10 cellular contexts compared by ENCODE assay signal in the genomic region with DNA sequence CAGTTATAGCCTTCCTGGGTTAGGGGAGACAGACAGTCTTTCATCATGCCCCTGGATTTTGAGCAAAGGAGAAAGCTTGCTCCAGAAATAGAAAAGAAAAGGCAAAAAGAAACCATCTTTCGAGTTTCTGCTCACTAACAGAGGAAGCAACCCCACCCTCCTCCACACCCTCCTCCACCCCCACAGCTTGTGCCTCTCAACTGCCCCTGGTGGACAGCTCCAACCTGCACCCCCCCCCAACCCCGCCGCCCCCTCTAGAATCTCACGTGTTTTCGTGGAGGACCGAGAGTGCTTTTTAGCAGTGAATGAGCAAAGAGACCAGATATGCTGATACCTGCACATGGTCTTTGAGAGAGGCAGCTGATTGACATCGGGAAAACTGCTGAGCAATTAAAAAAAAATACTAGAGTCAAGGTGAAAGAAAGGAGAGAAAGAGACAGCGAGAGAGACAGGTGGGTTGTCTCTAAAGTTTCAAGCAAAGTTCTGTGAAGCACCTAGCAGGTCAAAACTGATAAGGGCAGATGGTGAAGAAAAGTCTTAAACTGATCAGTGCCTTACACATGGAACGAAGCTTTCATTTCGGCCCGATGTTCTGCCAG.
DNase-seq lines count a peak whose midpoint lies in the region; ATAC-seq and TF ChIP-seq lines count a peak whose summit lies in the region.
"Had no signal": no experiment of that assay in that cellular context is flagged by ENCODE, and none has a peak within 500 bp of the region (broad histone marks: within the 10 kb centered on the region; RNA-seq: fewer than 3 reads in every experiment).

No MANE protein-coding gene starts in this region.

- intact Hi-C loops in HCT116 (cut with micrococcal nuclease), result no loop called here
- intact Hi-C loops in CD4-positive, alpha-beta T cell (cut with DNase I, micrococcal nuclease), result no loop called here

- no peak overlapping the region for H2AFZ ChIP-seq in HCT116 (ENCODE audit: low read depth, low read length, poor library complexity, severe bottlenecking)

- no peaks in the 10 kb centered on the region for H3K36me3 Mint-ChIP-seq in immature natural killer cell
- no peaks in the 10 kb centered on the region for H3K36me3 Mint-ChIP-seq in CD4-positive, alpha-beta T cell (ENCODE audit: low read depth)
- H3K36me3 Mint-ChIP-seq: T-cell had no signal

- DNase-seq in AML-193 (lab: John Stamatoyannopoulos, UW) (peak; percentile 27 to 45), HCT116 (ENCODE audit: low read depth, low spot score) (no peak), SJCRH30 (peak; percentile 33 to 46), immature natural killer cell (peak in 2 of 3 donors; percentile 5 to 7), DMS53 treated with DMSO at 0.1 percent for 48 hours (lab: John Stamatoyannopoulos, UW; ENCODE audit: unreplicated experiment) (no peak), HCEC 1CT (no peak)
- no peak for DNase-seq in CD4-positive, alpha-beta T cell
- DNase-seq: body of pancreas had no signal

- H4K20me1 ChIP-seq in HCT116 (ENCODE audit: insufficient read depth), result no peaks in the 10 kb centered on the region

- H3K4me3 ChIP-seq in HCT116 (replicated peaks in 1 of 2; ENCODE audit: low read depth in 1 of 2, low read length in 2 of 2), result no peak overlapping the region
- peak overlapping the region; percentile 33 for H3K4me3 ChIP-seq in SJCRH30
- H3K4me3 ChIP-seq: body of pancreas had no signal

- H3K4me3 Mint-ChIP-seq in immature natural killer cell, result peak overlapping the region in 4 of 5 donors; percentile 12 to 61 (median 29)
- no peak overlapping the region for H3K4me3 Mint-ChIP-seq in CD4-positive, alpha-beta T cell
- H3K4me3 Mint-ChIP-seq: T-cell had no signal

- H3K36me3 ChIP-seq in HCT116 (ENCODE audit: control insufficient read depth in 1 of 2, insufficient read depth in 2 of 2, low read length in 2 of 2) (no peaks in the 10 kb centered on the region), SJCRH30 (no peaks in the 10 kb centered on the region)

- peaks cover 0 to 4% (median 0%) of the 10 kb centered on the region in 6 donors for H3K9me3 Mint-ChIP-seq in immature natural killer cell
- H3K9me3 Mint-ChIP-seq in CD4-positive, alpha-beta T cell, result peaks cover 3% of the 10 kb centered on the region

- peaks cover 18 to 25% of the 10 kb centered on the region in 2 donors for H3K4me1 Mint-ChIP-seq in immature natural killer cell
- no peaks in the 10 kb centered on the region for H3K4me1 Mint-ChIP-seq in CD4-positive, alpha-beta T cell (ENCODE audit: low read depth)

- H3K9me2 ChIP-seq in HCT116 (ENCODE audit: insufficient read depth), result no peaks in the 10 kb centered on the region

- TF ChIP-seq RAD21 in HCT116 (IDR thresholded peaks at IDR 0.05; ENCODE audit: low read depth), result no peak

- H3K27me3 ChIP-seq in HCT116 (ENCODE audit: insufficient read depth, low read length), result peaks cover 18% of the 10 kb centered on the region
- no peaks in the 10 kb centered on the region for H3K27me3 ChIP-seq in SJCRH30
- H3K27me3 ChIP-seq in CD4-positive, alpha-beta T cell (ENCODE audit: control insufficient read depth, insufficient read depth, low read length), result peaks cover 8% of the 10 kb centered on the region
- H3K27me3 ChIP-seq: body of pancreas had no signal

- RAD21 ChIA-PET in HCT116 (lab: Charles Lee; ENCODE audit: low non-redundant PET in 1 of 2, low total read pairs in 2 of 2, uncharacterized antibody in 2 of 2, unreplicated experiment in 2 of 2), result no interaction called here

- CTCF ChIA-PET in HCT116 (lab: Charles Lee), result no interaction called here
- CTCF ChIA-PET in CD4-positive, alpha-beta T cell (lab: Charles Lee), result no interaction called here

- H3K27ac ChIP-seq in HCT116 (ENCODE audit: low read depth, low read length) (no peak overlapping the region), SJCRH30 (peak overlapping the region; percentile 27)
- H3K27ac ChIP-seq in CD4-positive, alpha-beta T cell (ENCODE audit: low read depth, low read length), result no peak overlapping the region
- H3K27ac ChIP-seq: body of pancreas had no signal

- H3K9me3 ChIP-seq in HCT116 (ENCODE audit: control insufficient read depth in 1 of 2, insufficient read depth in 1 of 2, low read depth in 1 of 2, low read length in 2 of 2) (no peaks in the 10 kb centered on the region), SJCRH30 (replicated peaks) (no peaks in the 10 kb centered on the region)
- H3K9me3 ChIP-seq in CD4-positive, alpha-beta T cell (ENCODE audit: control insufficient read depth, low read length), result no peaks in the 10 kb centered on the region
- H3K9me3 ChIP-seq: body of pancreas had no signal

- peaks cover 0 to 7% (median 2%) of the 10 kb centered on the region in 3 donors for H3K27me3 Mint-ChIP-seq in immature natural killer cell (ENCODE audit: low read depth in 3 of 3)
- peaks cover 36% of the 10 kb centered on the region for H3K27me3 Mint-ChIP-seq in CD4-positive, alpha-beta T cell

- TF ChIP-seq POLR2A in HCT116 (IDR thresholded peaks at IDR 0.05; ENCODE audit: borderline replicate concordance, extremely low read depth, insufficient read depth, insufficient read length) (no peak), GM18505 (IDR thresholded peaks at IDR 0.05; ENCODE audit: borderline replicate concordance, extremely low read depth, insufficient read depth, insufficient read length) (no peak)

- peak; percentile 80 for ATAC-seq in HCT116
- ATAC-seq in GM18505 (IDR thresholded peaks at IDR 0.05; ENCODE audit: unreplicated experiment), result no peak
- no peak for ATAC-seq in CD4-positive, alpha-beta T cell (ENCODE audit: poor library complexity)
- ATAC-seq: body of pancreas, T-cell had no signal

- POLR2A ChIA-PET in HCT116 (lab: Charles Lee), result no interaction called here
- POLR2A ChIA-PET in CD4-positive, alpha-beta T cell (lab: Charles Lee), result no interaction called here

- H3K4me1 ChIP-seq in HCT116 (ENCODE audit: control insufficient read depth in 1 of 2, insufficient read depth in 2 of 2, low read length in 2 of 2), result no peaks in the 10 kb centered on the region
- H3K4me1 ChIP-seq in SJCRH30, result peaks cover 5% of the 10 kb centered on the region
- H3K4me1 ChIP-seq: body of pancreas had no signal

- peak overlapping the region in 1 of 6 donors; percentile 3 for H3K27ac Mint-ChIP-seq in immature natural killer cell
- H3K27ac Mint-ChIP-seq in CD4-positive, alpha-beta T cell, result no peak overlapping the region
- H3K27ac Mint-ChIP-seq: T-cell had no signal

- H3K79me2 ChIP-seq in HCT116 (ENCODE audit: insufficient read depth, low read length), result no peaks in the 10 kb centered on the region

- BruUV-seq in HCT116 (replicated peaks; lab: Mats Ljungman, UMichigan), result no TSS peak

- no peak overlapping the region for H3K4me2 ChIP-seq in HCT116 (ENCODE audit: low read length)

- peak in 1 of 3 experiments; percentile 26; a peak in 1 of 6 replicates for TF ChIP-seq CTCF in HCT116 (IDR thresholded peaks at IDR 0.05 in 2 of 3, conservative IDR thresholded peaks at IDR 0.05 in 1 of 3; ENCODE audit: borderline replicate concordance in 1 of 3, insufficient read depth in 1 of 3, low read depth in 2 of 3, low read length in 2 of 3)
- no peak for TF ChIP-seq CTCF in CD4-positive, alpha-beta T cell (IDR thresholded peaks at IDR 0.05)

- no peak overlapping the region for H3K9ac ChIP-seq in HCT116 (ENCODE audit: low read length)

TF ChIP-seq in HCT116, 20 proteins besides CTCF, POLR2A, EP300 and RAD21:
- TF ChIP-seq EZH2phosphoT487 (IDR thresholded peaks at IDR 0.05; ENCODE audit: borderline replicate concordance), result no peak
- TF ChIP-seq SP1 (IDR thresholded peaks at IDR 0.05; ENCODE audit: low read depth), result no peak
- TF ChIP-seq YY1 (IDR thresholded peaks at IDR 0.05; ENCODE audit: extremely low read depth, insufficient replicate concordance, low read depth, low read length), result no peak
- TF ChIP-seq, protein P1, sequence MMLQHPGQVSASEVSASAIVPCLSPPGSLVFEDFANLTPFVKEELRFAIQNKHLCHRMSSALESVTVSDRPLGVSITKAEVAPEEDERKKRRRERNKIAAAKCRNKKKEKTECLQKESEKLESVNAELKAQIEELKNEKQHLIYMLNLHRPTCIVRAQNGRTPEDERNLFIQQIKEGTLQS (IDR thresholded peaks at IDR 0.05), result no peak
- TF ChIP-seq TCF7L2 (IDR thresholded peaks at IDR 0.05; ENCODE audit: borderline replicate concordance, extremely low read depth, insufficient read depth, insufficient read length), result no peak
- TF ChIP-seq ZNF274 (IDR thresholded peaks at IDR 0.05; ENCODE audit: low read depth, low read length), result no peak
- TF ChIP-seq, protein P2, sequence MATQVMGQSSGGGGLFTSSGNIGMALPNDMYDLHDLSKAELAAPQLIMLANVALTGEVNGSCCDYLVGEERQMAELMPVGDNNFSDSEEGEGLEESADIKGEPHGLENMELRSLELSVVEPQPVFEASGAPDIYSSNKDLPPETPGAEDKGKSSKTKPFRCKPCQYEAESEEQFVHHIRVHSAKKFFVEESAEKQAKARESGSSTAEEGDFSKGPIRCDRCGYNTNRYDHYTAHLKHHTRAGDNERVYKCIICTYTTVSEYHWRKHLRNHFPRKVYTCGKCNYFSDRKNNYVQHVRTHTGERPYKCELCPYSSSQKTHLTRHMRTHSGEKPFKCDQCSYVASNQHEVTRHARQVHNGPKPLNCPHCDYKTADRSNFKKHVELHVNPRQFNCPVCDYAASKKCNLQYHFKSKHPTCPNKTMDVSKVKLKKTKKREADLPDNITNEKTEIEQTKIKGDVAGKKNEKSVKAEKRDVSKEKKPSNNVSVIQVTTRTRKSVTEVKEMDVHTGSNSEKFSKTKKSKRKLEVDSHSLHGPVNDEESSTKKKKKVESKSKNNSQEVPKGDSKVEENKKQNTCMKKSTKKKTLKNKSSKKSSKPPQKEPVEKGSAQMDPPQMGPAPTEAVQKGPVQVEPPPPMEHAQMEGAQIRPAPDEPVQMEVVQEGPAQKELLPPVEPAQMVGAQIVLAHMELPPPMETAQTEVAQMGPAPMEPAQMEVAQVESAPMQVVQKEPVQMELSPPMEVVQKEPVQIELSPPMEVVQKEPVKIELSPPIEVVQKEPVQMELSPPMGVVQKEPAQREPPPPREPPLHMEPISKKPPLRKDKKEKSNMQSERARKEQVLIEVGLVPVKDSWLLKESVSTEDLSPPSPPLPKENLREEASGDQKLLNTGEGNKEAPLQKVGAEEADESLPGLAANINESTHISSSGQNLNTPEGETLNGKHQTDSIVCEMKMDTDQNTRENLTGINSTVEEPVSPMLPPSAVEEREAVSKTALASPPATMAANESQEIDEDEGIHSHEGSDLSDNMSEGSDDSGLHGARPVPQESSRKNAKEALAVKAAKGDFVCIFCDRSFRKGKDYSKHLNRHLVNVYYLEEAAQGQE (IDR thresholded peaks at IDR 0.05; ENCODE audit: low read depth), result no peak

Comparison
In these comparisons a context has a peak if more than half of its experiments do, and no peak if none do; other contexts are left out.
1. DNase-seq: peak in AML-193 (2 of 2), SJCRH30 (2 of 2) and immature natural killer cell (2 of 3); none in HCT116 (single experiment), DMS53 treated with DMSO at 0.1 percent for 48 hours (single experiment), HCEC 1CT (single experiment) and CD4-positive, alpha-beta T cell (0 of 10).